Comparison of ENCODE assay signal across 9 cellular contexts in genomic region chr4:113692809-113693411, GRCh38.
DNase-seq lines count a peak whose midpoint lies in the region; ATAC-seq and TF ChIP-seq lines count a peak whose summit lies in the region.
"Had no signal": no experiment of that assay in that cellular context is flagged by ENCODE, and none has a peak within 500 bp of the region (broad histone marks: within the 10 kb centered on the region; RNA-seq: fewer than 3 reads in every experiment).

No MANE protein-coding gene starts in this region.

- peak overlapping the region; percentile 70 for H3K27ac Mint-ChIP-seq in chondrocyte (ENCODE audit: unreplicated experiment)
- no peak overlapping the region for H3K27ac Mint-ChIP-seq in Calu3 (ENCODE audit: unreplicated experiment)

- H3K4me1 Mint-ChIP-seq in chondrocyte (ENCODE audit: low read depth) (peaks cover 31% of the 10 kb centered on the region), Calu3 (ENCODE audit: low read depth, unreplicated experiment) (no peaks in the 10 kb centered on the region)

- no peaks in the 10 kb centered on the region for H3K36me3 Mint-ChIP-seq in chondrocyte (ENCODE audit: low read depth)
- H3K36me3 Mint-ChIP-seq in Calu3 (ENCODE audit: insufficient read depth, unreplicated experiment): no peaks in the 10 kb centered on the region

- peaks cover 0 to 95% (median 6%) of the 10 kb centered on the region in 11 experiments; a peak in 9 of 22 replicates for H4K20me1 ChIP-seq in BLaER1 treated with 17β-estradiol and CSF1 and Interleukin-3, amounts not matched to agents 10 nM and 100 nM

- H3K4me3 Mint-ChIP-seq in chondrocyte (ENCODE audit: unreplicated experiment) (no peak overlapping the region), Calu3 (ENCODE audit: low read depth, unreplicated experiment) (no peak overlapping the region)

- H3K4me2 ChIP-seq in BLaER1 treated with 17β-estradiol and CSF1 and Interleukin-3, amounts not matched to agents 10 nM and 100 nM: peak overlapping the region; percentile 37 to 81 (median 63)

- peak overlapping the region in 6 of 11 experiments; percentile 4 to 32 (median 20); a peak in 3 of 22 replicates for H3K27ac ChIP-seq in BLaER1 treated with 17β-estradiol and CSF1 and Interleukin-3, amounts not matched to agents 10 nM and 100 nM
- H3K27ac ChIP-seq in right atrium auricular region: peak overlapping the region in 1 of 2 donors; percentile 9

- TF ChIP-seq CTCF in chondrocyte (IDR thresholded peaks at IDR 0.05): no peak
- no peak for TF ChIP-seq CTCF in Calu3 (IDR thresholded peaks at IDR 0.05; ENCODE audit: unreplicated experiment)
- TF ChIP-seq CTCF in right atrium auricular region (IDR thresholded peaks at IDR 0.05): no peak

- intact Hi-C loops in Calu3 (cut with micrococcal nuclease; ENCODE audit: unreplicated experiment): no loop called here

- H3K4me3 ChIP-seq in BLaER1 treated with 17β-estradiol and CSF1 and Interleukin-3, amounts not matched to agents 10 nM and 100 nM: no peak overlapping the region
- no peak overlapping the region for H3K4me3 ChIP-seq in right atrium auricular region

- CTCF ChIA-PET in Calu3 (lab: Charles Lee): no interaction called here

- H3K27me3 Mint-ChIP-seq in chondrocyte (ENCODE audit: low read depth) (no peaks in the 10 kb centered on the region), Calu3 (ENCODE audit: unreplicated experiment) (no peaks in the 10 kb centered on the region)

- BruUV-seq in Calu3 (replicated peaks; lab: Mats Ljungman, UMichigan): no TSS peak

- peak overlapping the region in 1 of 11 experiments; percentile 12; a peak in 1 of 22 replicates for H3K9ac ChIP-seq in BLaER1 treated with 17β-estradiol and CSF1 and Interleukin-3, amounts not matched to agents 10 nM and 100 nM

- H3K9me3 Mint-ChIP-seq in chondrocyte (ENCODE audit: low read depth) (no peaks in the 10 kb centered on the region), Calu3 (ENCODE audit: low read depth, unreplicated experiment) (no peaks in the 10 kb centered on the region)

- H3K36me3 ChIP-seq in BLaER1 treated with 17β-estradiol and CSF1 and Interleukin-3, amounts not matched to agents 10 nM and 100 nM: peaks cover 0 to 53% (median 17%) of the 10 kb centered on the region in 11 experiments; a peak in 14 of 22 replicates
- H3K36me3 ChIP-seq in right atrium auricular region: no peaks in the 10 kb centered on the region

- H3K27me3 ChIP-seq in BLaER1 treated with 17β-estradiol and CSF1 and Interleukin-3, amounts not matched to agents 10 nM and 100 nM: no peaks in the 10 kb centered on the region
- H3K27me3 ChIP-seq in right atrium auricular region: no peaks in the 10 kb centered on the region

- DNase-seq in chondrocyte (ENCODE audit: low spot score) (no peak), Calu3 (no peak), glomerular visceral epithelial cell (ENCODE audit: extremely low spot score) (no peak), NCI-H748 (lab: John Stamatoyannopoulos, UW; ENCODE audit: unreplicated experiment) (no peak), right atrium auricular region (ENCODE audit: low spot score) (no peak)
- DNase-seq: NCI-H446 had no signal

- H3K9me3 ChIP-seq in BLaER1 treated with 17β-estradiol and CSF1 and Interleukin-3, amounts not matched to agents 10 nM and 100 nM (replicated peaks in 1 of 11): peaks cover 0 to 18% (median 0%) of the 10 kb centered on the region in 11 experiments; a peak in 4 of 22 replicates
- no peaks in the 10 kb centered on the region for H3K9me3 ChIP-seq in right atrium auricular region

- H3K4me1 ChIP-seq in BLaER1 treated with 17β-estradiol and CSF1 and Interleukin-3, amounts not matched to agents 10 nM and 100 nM: peaks cover 11 to 45% (median 25%) of the 10 kb centered on the region in 10 experiments
- H3K4me1 ChIP-seq in right atrium auricular region: peaks cover 0 to 70% of the 10 kb centered on the region in 2 donors

- peak; percentile 72 for ATAC-seq in GM19467 (IDR thresholded peaks at IDR 0.05; ENCODE audit: unreplicated experiment)
- ATAC-seq in HG03469 (IDR thresholded peaks at IDR 0.05; ENCODE audit: unreplicated experiment): peak; percentile 92
